8 cellular contexts compared by ENCODE assay signal in the genomic region with DNA sequence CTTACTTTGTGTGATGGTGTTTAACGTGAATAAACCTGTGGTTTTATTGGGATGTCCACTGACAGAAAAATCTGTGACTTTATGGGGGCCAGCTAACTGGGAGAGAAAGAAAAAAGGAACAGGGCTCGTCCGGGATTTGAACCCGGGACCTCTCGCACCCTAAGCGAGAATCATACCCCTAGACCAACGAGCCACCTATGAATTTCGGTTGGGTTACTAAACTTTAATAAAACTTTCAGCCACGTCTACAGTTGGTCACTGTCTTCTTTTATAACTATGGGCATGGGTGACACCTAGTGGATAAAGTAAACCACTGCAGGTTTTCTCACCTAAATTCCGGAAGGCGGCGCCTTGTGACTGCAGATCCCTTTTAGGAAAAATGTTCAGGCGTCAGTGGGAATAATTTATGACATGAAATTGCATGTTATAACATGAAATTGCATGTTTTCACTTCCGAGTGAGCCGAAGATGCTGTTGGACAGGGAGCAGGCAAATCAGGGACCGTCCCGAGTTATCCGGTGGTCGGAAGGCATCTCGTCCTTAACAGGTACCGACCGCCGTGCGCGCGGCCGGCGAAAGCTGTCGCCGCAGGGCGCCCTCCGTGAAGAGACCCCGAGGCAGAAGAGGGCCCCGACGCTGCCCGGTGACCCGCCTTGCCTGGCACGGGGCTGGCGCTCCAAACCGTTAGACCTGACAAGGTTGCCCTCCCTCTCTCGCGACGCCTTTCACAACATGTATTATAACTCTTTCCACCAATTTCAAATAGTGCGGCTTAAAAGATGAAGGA.
A peak's percentile ranks its signal among the peaks of the same experiment; 100 is the strongest.
DNase-seq lines count a peak whose midpoint lies in the region; ATAC-seq, FAIRE-seq and TF ChIP-seq lines count a peak whose summit lies in the region.

No MANE protein-coding gene starts in this region.

- FAIRE-seq in G401.6 (lab: Jason Lieb, UNC) (peak; percentile 70), HTR-8/SVneo (lab: Jason Lieb, UNC) (no peak)

- H3K4me3 ChIP-seq in epithelial cell of esophagus (ENCODE audit: low read length) = peak overlapping the region; percentile 87

- DNase-seq in HTR-8/SVneo (ENCODE audit: insufficient read length, low spot score) = peak; percentile 69
- peak; percentile 71 for DNase-seq in NCI-H82 treated with DMSO at 0.1 percent for 48 hours (lab: John Stamatoyannopoulos, UW; ENCODE audit: unreplicated experiment)
- DNase-seq in activated CD8-positive, alpha-beta memory T cell treated with anti-CD3 and anti-CD28 coated beads for 24 hours = peak; percentile 88
- DNase-seq in epithelial cell of esophagus (ENCODE audit: low read depth) = peak; percentile 91
- peak; percentile 87 for DNase-seq in midbrain (lab: John Stamatoyannopoulos, UW)
- DNase-seq in stimulated activated naive CD4-positive, alpha-beta T cell (lab: John Stamatoyannopoulos, UW) = peak; percentile 41 to 85 (median 57)

- no peak for ATAC-seq in HG02840 (IDR thresholded peaks at IDR 0.05; ENCODE audit: low FRiP score, unreplicated experiment)

- peak; percentile 95 for TF ChIP-seq CTCF in epithelial cell of esophagus (IDR thresholded peaks at IDR 0.05; ENCODE audit: insufficient read depth, low read depth, low read length, missing control alignments)
